21 cellular contexts compared by ENCODE assay signal in genomic region chr6:42599558-42599957, GRCh38.
"Had no signal": no experiment of that assay in that cellular context is flagged by ENCODE, and none has a peak within 500 bp of the region (broad histone marks: within the 10 kb centered on the region; RNA-seq: fewer than 3 reads in every experiment).

No MANE protein-coding gene starts in this region.

- H3K27me3 ChIP-seq: colonic mucosa, hepatocyte, neutrophil, stomach, thyroid gland had no signal

- H2AFZ ChIP-seq: hepatocyte had no signal

- H3K27ac ChIP-seq: colonic mucosa, hepatocyte, psoas muscle, skin epidermis, stomach, thyroid gland had no signal

- H3K4me2 ChIP-seq: hepatocyte had no signal

- H3K4me3 Mint-ChIP-seq: naive thymus-derived CD8-positive, alpha-beta T cell; type B pancreatic cell had no signal

- DNase-seq: colonic mucosa; dermis blood vessel endothelial cell; erythroblast; foreskin melanocyte; head of caudate nucleus; kidney glomerular epithelial cell; mucosa of descending colon; naive thymus-derived CD8-positive, alpha-beta T cell; psoas muscle; retina; stimulated activated CD4-positive, alpha-beta T cell treated with anti-CD3 and anti-CD28 coated beads, Interleukin-2, amount 100 ng/mL, for 24 hours; stimulated activated CD4-positive, alpha-beta T cell treated with anti-CD3 and anti-CD28 coated beads, Interleukin-4, amount 100 ng/mL, for 4 hours; stimulated activated naive CD4-positive, alpha-beta T cell; stomach; substantia nigra; thyroid gland had no signal

- H3K27me3 Mint-ChIP-seq: naive thymus-derived CD8-positive, alpha-beta T cell; type B pancreatic cell had no signal

- H3K9me3 ChIP-seq: colonic mucosa, mucosa of descending colon, neutrophil, psoas muscle, stomach, thyroid gland had no signal

- H3K9me3 Mint-ChIP-seq: naive thymus-derived CD8-positive, alpha-beta T cell; type B pancreatic cell had no signal

- ATAC-seq: mucosa of descending colon; naive thymus-derived CD8-positive, alpha-beta T cell; psoas muscle; sciatic nerve had no signal

- H3K27ac Mint-ChIP-seq: naive thymus-derived CD8-positive, alpha-beta T cell; type B pancreatic cell had no signal

- H3K4me1 ChIP-seq: colonic mucosa, psoas muscle, stomach, thyroid gland had no signal
